ENCODE assay signal across 8 cellular contexts in the genomic region with DNA sequence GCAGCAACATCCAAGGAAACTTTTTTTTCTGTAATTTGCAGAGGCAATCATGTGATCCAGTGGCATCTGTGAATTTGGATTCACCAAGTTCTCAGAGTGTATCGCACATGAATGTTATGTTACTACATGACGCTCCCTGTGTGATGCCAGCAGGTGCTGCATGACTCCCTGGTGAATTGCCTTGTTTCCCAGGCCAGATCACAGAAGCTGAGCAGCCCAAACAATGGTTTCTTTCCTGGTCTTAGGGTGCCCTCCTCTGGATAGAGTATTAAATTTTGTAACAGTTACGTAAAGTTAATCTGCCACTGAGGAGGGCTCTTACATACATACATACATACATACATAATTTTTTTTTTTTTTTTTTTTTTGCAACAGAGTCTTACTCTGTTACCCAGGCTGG. TPM values are rescaled to one million over a fixed set of nuclear protein-coding genes. Genes with fewer than 3 reads are reported as not detected.
DNase-seq lines count a peak whose midpoint lies in the region; ATAC-seq and TF ChIP-seq lines count a peak whose summit lies in the region.

No MANE protein-coding gene starts in this region.

- peaks cover 10% of the 10 kb centered on the region for H3K79me1 ChIP-seq in neuronal stem cell (ENCODE audit: low read depth, low read length)

- no peaks in the 10 kb centered on the region for H3K27me3 ChIP-seq in Caco-2 (replicated peaks; ENCODE audit: control insufficient read depth, insufficient read depth, low read length)
- no peaks in the 10 kb centered on the region for H3K27me3 ChIP-seq in HCT116 (ENCODE audit: insufficient read depth, low read length)
- H3K27me3 ChIP-seq in tibial nerve: no peaks in the 10 kb centered on the region
- no peaks in the 10 kb centered on the region for H3K27me3 ChIP-seq in neuronal stem cell (ENCODE audit: control insufficient read depth in 3 of 3, insufficient read depth in 3 of 3, low read depth in 1 of 3, low read length in 3 of 3)

- no peak overlapping the region for H2BK120ac ChIP-seq in neuronal stem cell (ENCODE audit: low read depth, low read length)

- no peak overlapping the region for H3K9ac ChIP-seq in HCT116 (ENCODE audit: low read length)
- H3K9ac ChIP-seq in neuronal stem cell (ENCODE audit: low read depth, low read length, poor library complexity): no peak overlapping the region

- H3K36me3 Mint-ChIP-seq in Caco-2 (ENCODE audit: insufficient read depth, unreplicated experiment): peaks cover 45% of the 10 kb centered on the region

- H2AFZ ChIP-seq in HCT116 (ENCODE audit: low read depth, low read length, poor library complexity, severe bottlenecking) (no peak overlapping the region), neuronal stem cell (ENCODE audit: low read length) (no peak overlapping the region)

- H3K14ac ChIP-seq in neuronal stem cell (ENCODE audit: low read length): no peak overlapping the region

- no peak overlapping the region for H3K4me3 Mint-ChIP-seq in Caco-2 (ENCODE audit: unreplicated experiment)

- peaks cover 5% of the 10 kb centered on the region for H3K4me1 ChIP-seq in Caco-2
- H3K4me1 ChIP-seq in HCT116 (ENCODE audit: control insufficient read depth in 1 of 2, insufficient read depth in 2 of 2, low read length in 2 of 2): peaks cover 10 to 16% of the 10 kb centered on the region in 2 experiments; a peak in 2 of 4 replicates
- peaks cover 0 to 35% (median 7%) of the 10 kb centered on the region in 4 donors for H3K4me1 ChIP-seq in tibial nerve
- H3K4me1 ChIP-seq in neuronal stem cell (ENCODE audit: control insufficient read depth in 2 of 2, insufficient read depth in 1 of 2, low read depth in 1 of 2, low read length in 2 of 2): peaks cover 1 to 2% of the 10 kb centered on the region in 2 donors

- no peaks in the 10 kb centered on the region for H3K27me3 Mint-ChIP-seq in Caco-2 (ENCODE audit: insufficient read depth, unreplicated experiment)

- no peaks in the 10 kb centered on the region for H3K9me3 Mint-ChIP-seq in Caco-2 (ENCODE audit: unreplicated experiment)

- H3K9me2 ChIP-seq in HCT116 (ENCODE audit: insufficient read depth): no peaks in the 10 kb centered on the region

- H2BK12ac ChIP-seq in neuronal stem cell (ENCODE audit: low read length): no peak overlapping the region

- H3K9me3 ChIP-seq in Caco-2 (no peaks in the 10 kb centered on the region), HCT116 (ENCODE audit: control insufficient read depth in 1 of 2, insufficient read depth in 1 of 2, low read depth in 1 of 2, low read length in 2 of 2) (no peaks in the 10 kb centered on the region), tibial nerve (no peaks in the 10 kb centered on the region), neuronal stem cell (replicated peaks in 1 of 2; ENCODE audit: control insufficient read depth in 2 of 2, insufficient read depth in 1 of 2, low read depth in 1 of 2, low read length in 2 of 2) (no peaks in the 10 kb centered on the region)

- H3K27ac ChIP-seq in HCT116 (ENCODE audit: low read depth, low read length) (no peak overlapping the region), tibial nerve (no peak overlapping the region), neuronal stem cell (replicated peaks; ENCODE audit: low read length) (no peak overlapping the region)

- RAD21 ChIA-PET in HCT116 (lab: Charles Lee; ENCODE audit: low non-redundant PET in 1 of 2, low total read pairs in 2 of 2, uncharacterized antibody in 2 of 2, unreplicated experiment in 2 of 2): interaction anchor here (0.6 to 1.3 kb wide), 4 partner anchors 59 to 140 kb away, joined by 3 to 5 read pairs (median 3); a partner anchor contains a TSS

- no TSS peak for BruUV-seq in Caco-2 (replicated peaks; lab: Mats Ljungman, UMichigan)
- BruUV-seq in HCT116 (replicated peaks; lab: Mats Ljungman, UMichigan): no TSS peak

- TF ChIP-seq RAD21 in HCT116 (IDR thresholded peaks at IDR 0.05; ENCODE audit: low read depth): peak; percentile 79

- no peak overlapping the region for H3K27ac Mint-ChIP-seq in Caco-2 (ENCODE audit: unreplicated experiment)

- H2BK5ac ChIP-seq in neuronal stem cell (ENCODE audit: low read length): no peak overlapping the region

- H3K18ac ChIP-seq in neuronal stem cell (ENCODE audit: low read length): no peak overlapping the region

- WGBS in tibial nerve, 2 donors: 43 to 55% methylated on average over 3 of the region's 3 CpGs
- WGBS in neuronal stem cell (ENCODE audit: extremely low coverage in 2 of 2, insufficient read length in 2 of 2, insufficient replicate concordance in 1 of 2), 2 donors: no CpG with 5 or more reads among the region's 3 CpGs

- no peak overlapping the region for H4K8ac ChIP-seq in neuronal stem cell (ENCODE audit: low read depth, low read length)

- H3K23ac ChIP-seq in neuronal stem cell (ENCODE audit: low read depth, low read length, poor library complexity): no peak overlapping the region

- CTCF ChIA-PET in Caco-2 (lab: Charles Lee) (interaction anchor here (0.6 to 1.6 kb wide), 9 partner anchors 23 to 73 kb away, joined by 3 to 10 read pairs (median 4); no protein-coding TSS in a partner anchor), HCT116 (lab: Charles Lee) (interaction anchor here (1.2 to 1.9 kb wide), 4 partner anchors 59 to 528 kb away, joined by 4 to 14 read pairs (median 6); no protein-coding TSS in a partner anchor)

- H3K4me1 Mint-ChIP-seq in Caco-2 (ENCODE audit: low read depth, unreplicated experiment): peaks cover 8% of the 10 kb centered on the region

- intact Hi-C loops in Caco-2 (cut with micrococcal nuclease; ENCODE audit: unreplicated experiment): loop anchor here (1.0 to 2.0 kb wide), 3 partner anchors 37 to 134 kb away; a partner anchor contains a TSS
- intact Hi-C loops in HCT116 (cut with micrococcal nuclease): loop anchor here (1.0 to 2.0 kb wide), 2 partner anchors 59 to 140 kb away; no protein-coding TSS in a partner anchor

- H3K4me3 ChIP-seq in Caco-2 (ENCODE audit: low read depth, low read length) (no peak overlapping the region), HCT116 (replicated peaks in 1 of 2; ENCODE audit: low read depth in 1 of 2, low read length in 2 of 2) (no peak overlapping the region), tibial nerve (no peak overlapping the region), neuronal stem cell (ENCODE audit: low read length in 2 of 2) (no peak overlapping the region)

- H4K91ac ChIP-seq in neuronal stem cell (ENCODE audit: low read depth, low read length, poor library complexity): no peak overlapping the region

- TF ChIP-seq POLR2A in HCT116 (IDR thresholded peaks at IDR 0.05; ENCODE audit: borderline replicate concordance, extremely low read depth, insufficient read depth, insufficient read length) (no peak), tibial nerve (IDR thresholded peaks at IDR 0.05) (no peak)

- peak; percentile 68 for ATAC-seq in HCT116
- ATAC-seq in HG03432 (IDR thresholded peaks at IDR 0.05; ENCODE audit: unreplicated experiment): no peak

- H4K20me1 ChIP-seq in HCT116 (ENCODE audit: insufficient read depth): no peaks in the 10 kb centered on the region

- H2BK15ac ChIP-seq in neuronal stem cell (ENCODE audit: low read length): no peak overlapping the region

- no peak for TF ChIP-seq EP300 in tibial nerve (IDR thresholded peaks at IDR 0.05)

- DNase-seq in Caco-2 (peak; percentile 60 to 78), HCT116 (ENCODE audit: low read depth, low spot score) (peak; percentile 57), NCI-H510A treated with DMSO at 0.1 percent for 48 hours (lab: John Stamatoyannopoulos, UW) (peak; percentile 64), amniotic epithelial cell (ENCODE audit: low read depth) (peak; percentile 81), hypothalamus (lab: John Stamatoyannopoulos, UW) (peak in 42 of 51 donors; percentile 1 to 88 (median 20)), tibial nerve (ENCODE audit: low spot score in 2 of 2) (no peak), neuronal stem cell (ENCODE audit: low spot score) (no peak)

- H3K36me3 ChIP-seq in Caco-2 (ENCODE audit: control insufficient read depth, insufficient read depth, low read length) (peaks cover 1% of the 10 kb centered on the region), HCT116 (ENCODE audit: control insufficient read depth in 1 of 2, insufficient read depth in 2 of 2, low read length in 2 of 2) (peaks cover 9 to 15% of the 10 kb centered on the region in 2 experiments; a peak in 3 of 4 replicates), tibial nerve (peaks cover 2 to 27% (median 5%) of the 10 kb centered on the region in 3 donors), neuronal stem cell (replicated peaks in 1 of 2; ENCODE audit: control insufficient read depth in 2 of 2, insufficient read depth in 2 of 2, low read length in 2 of 2) (peaks cover 14 to 49% of the 10 kb centered on the region in 2 donors)

- peaks cover 14% of the 10 kb centered on the region for H3K79me2 ChIP-seq in HCT116 (ENCODE audit: insufficient read depth, low read length)

- TF ChIP-seq CTCF in Caco-2 (IDR thresholded peaks at IDR 0.05; ENCODE audit: insufficient read depth in 1 of 2, low read depth in 1 of 2, low read length in 1 of 2, severe bottlenecking in 1 of 2, unreplicated experiment in 1 of 2): peak; percentile 25 to 31
- TF ChIP-seq CTCF in HCT116 (IDR thresholded peaks at IDR 0.05 in 2 of 3, conservative IDR thresholded peaks at IDR 0.05 in 1 of 3; ENCODE audit: borderline replicate concordance in 1 of 3, insufficient read depth in 1 of 3, low read depth in 2 of 3, low read length in 2 of 3): peak; percentile 17 to 58 (median 38); a peak in 4 of 6 replicates
- peak in 3 of 5 experiments; percentile 10 to 36 (median 10) for TF ChIP-seq CTCF in tibial nerve (IDR thresholded peaks at IDR 0.05)

- no peak overlapping the region for H3K4ac ChIP-seq in neuronal stem cell (ENCODE audit: low read length)

- POLR2A ChIA-PET in Caco-2 (lab: Charles Lee) (interaction anchor here (0.6 to 0.9 kb wide), 2 partner anchors 59 to 125 kb away, joined by 3 to 4 read pairs; no protein-coding TSS in a partner anchor), HCT116 (lab: Charles Lee) (no interaction called here)

- no peak overlapping the region for H3K4me2 ChIP-seq in HCT116 (ENCODE audit: low read length)
- H3K4me2 ChIP-seq in neuronal stem cell (ENCODE audit: insufficient read depth, low read length, poor library complexity, severe bottlenecking): no peak overlapping the region

- H2AK5ac ChIP-seq in neuronal stem cell (ENCODE audit: low read depth, low read length): no peak overlapping the region

RNA-seq across cellular contexts. Expression of a gene that starts 3.6 kb away (rescaled TPM):
- 15.2 and 16.7 TPM in 2 replicates for total RNA-seq in Caco-2 (2022)
- 10.3 TPM for total RNA-seq in HCT116 (2021; ENCODE audit: unreplicated experiment)
- 6.4 and 8.6 TPM in 2 replicates for polyA plus RNA-seq in HCT116 (2012)
- 10 to 100 TPM; 12.9 to 18.0 (median 16.5) TPM for total RNA-seq in tibial nerve
- polyA plus RNA-seq in neuronal stem cell (2013, experiment 1 of 2): 16.3 TPM
- 16.5 TPM for polyA plus RNA-seq in neuronal stem cell (2013, experiment 2 of 2)

RNA-seq across cellular contexts. Expression of a gene that starts 28.3 kb away (rescaled TPM):
- total RNA-seq in Caco-2 (2022) (37.8 and 41.1 TPM in 2 replicates), HCT116 (2021; ENCODE audit: unreplicated experiment) (28.2 TPM), tibial nerve (10 to 100 TPM; 24.0 to 37.5 (median 26.9) TPM)
- polyA plus RNA-seq in HCT116 (2012): 14.5 and 16.0 TPM in 2 replicates
- polyA plus RNA-seq in neuronal stem cell (2013, experiment 1 of 2): 57.7 TPM
- 59.6 TPM for polyA plus RNA-seq in neuronal stem cell (2013, experiment 2 of 2)

RNA-seq across cellular contexts. Expression of a gene that starts 35.6 kb away (rescaled TPM):
- total RNA-seq in Caco-2 (2022) (142 and 150 TPM in 2 replicates), HCT116 (2021; ENCODE audit: unreplicated experiment) (126 TPM), tibial nerve (10 to 100 TPM; 43.7 to 56.4 (median 50.6) TPM)
- 136 and 154 TPM in 2 replicates for polyA plus RNA-seq in HCT116 (2012)
- polyA plus RNA-seq in neuronal stem cell (2013, experiment 1 of 2): 104 TPM
- 102 TPM for polyA plus RNA-seq in neuronal stem cell (2013, experiment 2 of 2)

RNA-seq across cellular contexts. Expression of a gene that starts 37.8 kb away (rescaled TPM):
- 44.8 and 47.5 TPM in 2 replicates for total RNA-seq in Caco-2 (2022)
- total RNA-seq in HCT116 (2021; ENCODE audit: unreplicated experiment): 61.2 TPM
- 13.7 and 16.5 TPM in 2 replicates for polyA plus RNA-seq in HCT116 (2012)
- total RNA-seq in tibial nerve: 10 to 100 TPM; 32.4 to 37.5 (median 35.4) TPM
- 21.4 TPM for polyA plus RNA-seq in neuronal stem cell (2013, experiment 1 of 2)
- 21.8 TPM for polyA plus RNA-seq in neuronal stem cell (2013, experiment 2 of 2)

RNA-seq across cellular contexts. Expression of a gene that starts 48.0 kb away (rescaled TPM):
- total RNA-seq in Caco-2 (2022) (227 and 240 TPM in 2 replicates), HCT116 (2021; ENCODE audit: unreplicated experiment) (387 TPM), tibial nerve (10 to 100 TPM; 28.9 to 41.0 (median 35.8) TPM)
- 273 and 296 TPM in 2 replicates for polyA plus RNA-seq in HCT116 (2012)
- 218 TPM for polyA plus RNA-seq in neuronal stem cell (2013, experiment 1 of 2)
- 219 TPM for polyA plus RNA-seq in neuronal stem cell (2013, experiment 2 of 2)

Comparison
In these comparisons a context has a peak if more than half of its experiments do, and no peak if none do; other contexts are left out.
1. DNase-seq: peak in Caco-2 (2 of 2), HCT116 (single experiment), NCI-H510A treated with DMSO at 0.1 percent for 48 hours (single experiment), amniotic epithelial cell (single experiment) and hypothalamus (42 of 51); none in tibial nerve (0 of 2) and neuronal stem cell (single experiment).
2. Peak in every context shown above with its lines, with median percentiles within 50 percentile points of each other: CTCF ChIP-seq.